Comparison of ENCODE assay signal across 8 cellular contexts in genomic region chr22:46068908-46069481, GRCh38.
DNase-seq lines count a peak whose midpoint lies in the region; ATAC-seq and TF ChIP-seq lines count a peak whose summit lies in the region.

No MANE protein-coding gene starts in this region.

- CTCF ChIA-PET in activated CD4-positive, alpha-beta memory T cell treated with anti-CD3 and anti-CD28 coated beads for 36 hours (lab: Charles Lee) = interaction anchor here (0.9 to 1.2 kb wide), 4 partner anchors 32 to 63 kb away, joined by 3 to 8 read pairs (median 3); no protein-coding TSS in a partner anchor

- no peaks in the 10 kb centered on the region; the same call in 1 of the 2 replicates for H3K36me3 ChIP-seq in GM23338 (ENCODE audit: insufficient read depth)
- H3K36me3 ChIP-seq in heart left ventricle = peaks cover 0 to 8% (median 0%) of the 10 kb centered on the region in 9 donors

- WGBS in heart left ventricle, 4 donors = 0 to 3% (median 2%) methylated on average over 8 of the region's 8 CpGs

- DNase-seq in ACHN (peak; percentile 78), GM23338 (ENCODE audit: low spot score) (no peak), heart left ventricle (peak in 2 of 5 donors; percentile 35 to 41), DMS 273 (lab: John Stamatoyannopoulos, UW; ENCODE audit: unreplicated experiment) (no peak)
- no peak for DNase-seq in activated CD4-positive, alpha-beta memory T cell treated with anti-CD3 and anti-CD28 coated beads for 36 hours

- no peaks in the 10 kb centered on the region for H3K9me3 ChIP-seq in heart left ventricle

- H3K27ac Mint-ChIP-seq in GM23338 = no peak overlapping the region
- H3K27ac Mint-ChIP-seq in activated CD4-positive, alpha-beta memory T cell treated with anti-CD3 and anti-CD28 coated beads for 36 hours = peak overlapping the region; percentile 90
- peak overlapping the region; percentile 89 for H3K27ac Mint-ChIP-seq in stimulated activated memory B cell treated with anti-CD40 and anti-IgM and Interleukin-4, amounts not matched to agents 10 μg/mL and 1 μg/mL and 100 μg/mL, for 72 hours

- H3K79me2 ChIP-seq in GM23338 (replicated peaks; ENCODE audit: insufficient read depth) = peaks cover 13% of the 10 kb centered on the region

- no peak for ATAC-seq in GM23338
- peak in 1 of 4 donors; percentile 2 for ATAC-seq in heart left ventricle
- ATAC-seq in stimulated activated memory B cell treated with anti-CD40 and anti-IgM and Interleukin-4, amounts not matched to agents 10 μg/mL and 1 μg/mL and 100 μg/mL, for 72 hours = no peak
- ATAC-seq in GM21723 (IDR thresholded peaks at IDR 0.05; ENCODE audit: unreplicated experiment) = no peak
- ATAC-seq in GM19397 (IDR thresholded peaks at IDR 0.05; ENCODE audit: unreplicated experiment) = no peak

- no peaks in the 10 kb centered on the region for H3K9me3 Mint-ChIP-seq in GM23338
- no peaks in the 10 kb centered on the region for H3K9me3 Mint-ChIP-seq in activated CD4-positive, alpha-beta memory T cell treated with anti-CD3 and anti-CD28 coated beads for 36 hours
- no peaks in the 10 kb centered on the region for H3K9me3 Mint-ChIP-seq in stimulated activated memory B cell treated with anti-CD40 and anti-IgM and Interleukin-4, amounts not matched to agents 10 μg/mL and 1 μg/mL and 100 μg/mL, for 72 hours

- peaks cover 14% of the 10 kb centered on the region; the same call in 1 of the 2 replicates for H3F3A ChIP-seq in GM23338 (replicated peaks; ENCODE audit: low read depth)

- H3K4me2 ChIP-seq in GM23338 = peak overlapping the region; percentile 90

- H3K27ac ChIP-seq in GM23338 (ENCODE audit: low read depth) (no peak overlapping the region), heart left ventricle (peak overlapping the region; percentile 99 to 100 (median 100))

- intact Hi-C loops in activated CD4-positive, alpha-beta memory T cell treated with anti-CD3 and anti-CD28 coated beads for 36 hours (cut with micrococcal nuclease) = loop anchor here (2.0 kb wide), 1 partner anchor 14 kb away; no protein-coding TSS in a partner anchor
- intact Hi-C loops in heart left ventricle (cut with DNase I) = loop anchor here in 1 of 10 donors (2.0 kb wide), 1 partner anchor 14 kb away; no protein-coding TSS in a partner anchor

- no peaks in the 10 kb centered on the region for H3K9me2 ChIP-seq in GM23338 (ENCODE audit: insufficient read depth)

- H3K27me3 ChIP-seq in GM23338 (ENCODE audit: insufficient read depth) = peaks cover 58% of the 10 kb centered on the region
- H3K27me3 ChIP-seq in heart left ventricle = no peaks in the 10 kb centered on the region

- H3K4me3 ChIP-seq in GM23338 (peak overlapping the region; percentile 76; the same call in 1 of the 2 replicates), heart left ventricle (peak overlapping the region; percentile 75 to 94 (median 88))

- TF ChIP-seq POLR2A in heart left ventricle (IDR thresholded peaks at IDR 0.05) = no peak

- TF ChIP-seq CTCF in GM23338 (conservative IDR thresholded peaks at IDR 0.05; ENCODE audit: low read depth in 2 of 2) (no peak), heart left ventricle (IDR thresholded peaks at IDR 0.05) (no peak)

- no peak overlapping the region for H2AFZ ChIP-seq in GM23338

- POLR2A ChIA-PET in activated CD4-positive, alpha-beta memory T cell treated with anti-CD3 and anti-CD28 coated beads for 36 hours (lab: Charles Lee) = interaction anchor here (0.8 to 2.5 kb wide), 4 partner anchors 12 to 63 kb away, joined by 3 to 8 read pairs (median 6); no protein-coding TSS in a partner anchor

- in situ Hi-C loops in ACHN (cut with HindIII; ENCODE audit: low pct_ligation_motif_present, low pct_unique_long_range_greater_than_20kb, low sequenced_read_pairs) = no loop called here

- no peak overlapping the region for H3K4me3 Mint-ChIP-seq in GM23338
- H3K4me3 Mint-ChIP-seq in activated CD4-positive, alpha-beta memory T cell treated with anti-CD3 and anti-CD28 coated beads for 36 hours = peak overlapping the region; percentile 86
- H3K4me3 Mint-ChIP-seq in stimulated activated memory B cell treated with anti-CD40 and anti-IgM and Interleukin-4, amounts not matched to agents 10 μg/mL and 1 μg/mL and 100 μg/mL, for 72 hours = peak overlapping the region; percentile 81

- H3K4me1 Mint-ChIP-seq in GM23338 = peaks cover 23% of the 10 kb centered on the region
- peaks cover 42% of the 10 kb centered on the region for H3K4me1 Mint-ChIP-seq in activated CD4-positive, alpha-beta memory T cell treated with anti-CD3 and anti-CD28 coated beads for 36 hours (ENCODE audit: low read depth)
- peaks cover 31% of the 10 kb centered on the region for H3K4me1 Mint-ChIP-seq in stimulated activated memory B cell treated with anti-CD40 and anti-IgM and Interleukin-4, amounts not matched to agents 10 μg/mL and 1 μg/mL and 100 μg/mL, for 72 hours

- peaks cover 36% of the 10 kb centered on the region for H3K27me3 Mint-ChIP-seq in GM23338 (ENCODE audit: insufficient read depth, low read depth, poor library complexity)
- H3K27me3 Mint-ChIP-seq in activated CD4-positive, alpha-beta memory T cell treated with anti-CD3 and anti-CD28 coated beads for 36 hours = peaks cover 2% of the 10 kb centered on the region
- no peaks in the 10 kb centered on the region for H3K27me3 Mint-ChIP-seq in stimulated activated memory B cell treated with anti-CD40 and anti-IgM and Interleukin-4, amounts not matched to agents 10 μg/mL and 1 μg/mL and 100 μg/mL, for 72 hours

- H3K4me1 ChIP-seq in GM23338 (ENCODE audit: insufficient read depth) (peaks cover 21% of the 10 kb centered on the region), heart left ventricle (peaks cover 8 to 68% (median 40%) of the 10 kb centered on the region in 12 donors)

- peaks cover 2% of the 10 kb centered on the region; the same call in 1 of the 3 replicates for H3K36me3 Mint-ChIP-seq in GM23338 (ENCODE audit: low read depth)
- peaks cover 1% of the 10 kb centered on the region for H3K36me3 Mint-ChIP-seq in activated CD4-positive, alpha-beta memory T cell treated with anti-CD3 and anti-CD28 coated beads for 36 hours
- no peaks in the 10 kb centered on the region for H3K36me3 Mint-ChIP-seq in stimulated activated memory B cell treated with anti-CD40 and anti-IgM and Interleukin-4, amounts not matched to agents 10 μg/mL and 1 μg/mL and 100 μg/mL, for 72 hours

- no peaks in the 10 kb centered on the region for H4K20me1 ChIP-seq in GM23338 (replicated peaks; ENCODE audit: insufficient read depth)

TF ChIP-seq in GM23338, 12 proteins besides CTCF, POLR2A, EP300 and RAD21 (continues in another document):
- TF ChIP-seq EZH2phosphoT487 (IDR thresholded peaks at IDR 0.05; ENCODE audit: unreplicated experiment) (no peak), ZNF331 (CRISPR knock-in tag; IDR thresholded peaks at IDR 0.05; ENCODE audit: low read depth) (no peak), CREB1 (CRISPR knock-in tag; IDR thresholded peaks at IDR 0.05; ENCODE audit: low read depth) (no peak), NANOG (IDR thresholded peaks at IDR 0.05; ENCODE audit: borderline replicate concordance) (no peak), ZNF114 (CRISPR knock-in tag; IDR thresholded peaks at IDR 0.05) (no peak), EZH2 (IDR thresholded peaks at IDR 0.05; ENCODE audit: low read depth, unreplicated experiment) (no peak)
